In genomic region chr3:49539659-49540560, GRCh38 we compare ENCODE assay signal across 8 cellular contexts. TPM values are rescaled to one million over a fixed set of nuclear protein-coding genes. Genes with fewer than 3 reads are reported as not detected.
DNase-seq lines count a peak whose midpoint lies in the region; ATAC-seq, FAIRE-seq and TF ChIP-seq lines count a peak whose summit lies in the region.

No MANE protein-coding gene starts in this region.

- no peaks in the 10 kb centered on the region for H3K9me3 ChIP-seq in upper lobe of left lung

- FAIRE-seq in GM12892 (lab: Jason Lieb, UNC), result peak; percentile 95

- H3K27ac ChIP-seq in adipose tissue (ENCODE audit: low read depth, low read length) (peak overlapping the region; percentile 64), upper lobe of left lung (peak overlapping the region; percentile 65 to 88 (median 78))

- H3K27me3 ChIP-seq in upper lobe of left lung, result peaks cover 0 to 3% (median 0%) of the 10 kb centered on the region in 4 donors

- peak overlapping the region; percentile 30 to 57 (median 49) for H3K4me3 ChIP-seq in upper lobe of left lung

- ATAC-seq in HG02840 (IDR thresholded peaks at IDR 0.05; ENCODE audit: low FRiP score, unreplicated experiment) (peak; percentile 81), upper lobe of left lung (ENCODE audit: low FRiP score in 2 of 2) (peak; percentile 97 to 99)

- peak; percentile 87 to 98 (median 94) for TF ChIP-seq CTCF in upper lobe of left lung (IDR thresholded peaks at IDR 0.05)

- intact Hi-C loops in cardiac septum (cut with DNase I) (loop anchor here (1.0 to 10.0 kb wide), 3 partner anchors 68 to 365 kb away; partner anchors contain the start of genes DAG1 and MST1R), posterior cingulate gyrus (cut with DNase I) (loop anchor here (1.0 kb wide), 2 partner anchors 131 to 299 kb away; no protein-coding TSS in a partner anchor)

- H3K36me3 ChIP-seq in upper lobe of left lung, result no peaks in the 10 kb centered on the region

- TF ChIP-seq POLR2A in GM12892 (IDR thresholded peaks at IDR 0.05; ENCODE audit: low read depth, low read length) (peak; percentile 35; the same call in 1 of the 2 replicates), upper lobe of left lung (IDR thresholded peaks at IDR 0.05) (peak in 1 of 4 donors; percentile 57)

- peaks cover 6 to 13% (median 11%) of the 10 kb centered on the region in 4 donors for H3K4me1 ChIP-seq in upper lobe of left lung

- DNase-seq in GM12892 (ENCODE audit: insufficient read length), result peak; percentile 88
- peak; percentile 72 for DNase-seq in NCI-H1436 (lab: John Stamatoyannopoulos, UW)
- peak; percentile 90 for DNase-seq in SW480 (ENCODE audit: low spot score)
- peak; percentile 98 for DNase-seq in cardiac septum (ENCODE audit: low spot score)
- DNase-seq in posterior cingulate gyrus, result peak; percentile 90 to 99 (median 94)
- DNase-seq in upper lobe of left lung, result peak; percentile 97 to 98

- WGBS in adipose tissue, 3 donors, result 0 to 2% (median 1%) methylated on average over 57 to 63 of the region's 63 CpGs
- WGBS in upper lobe of left lung, 2 donors, result 0 to 2% methylated on average over 5 to 17 of the region's 63 CpGs

- TF ChIP-seq EP300 in upper lobe of left lung (IDR thresholded peaks at IDR 0.05), result no peak

RNA-seq across cellular contexts. Expression of gene BSN, which starts 14.4 kb away (rescaled TPM):
- 0.08 TPM for polyA plus RNA-seq in GM12892 (2012; ENCODE audit: missing spikeins)
- under 1 TPM; 0.06 to 0.49 (median 0.11) TPM for polyA plus RNA-seq in adipose tissue
- 1.00 TPM for total RNA-seq in cardiac septum
- total RNA-seq in upper lobe of left lung, result 1 to 10 TPM in 2 of 6 donors, under 1 TPM in 4; 0.39 to 1.1 (median 0.72) TPM

Comparison
In these comparisons a context has a peak if more than half of its experiments do, and no peak if none do; other contexts are left out.
1. Peak in every context shown above with its lines: DNase-seq, ATAC-seq, H3K4me3 ChIP-seq and H3K27ac ChIP-seq.